In the genomic region with DNA sequence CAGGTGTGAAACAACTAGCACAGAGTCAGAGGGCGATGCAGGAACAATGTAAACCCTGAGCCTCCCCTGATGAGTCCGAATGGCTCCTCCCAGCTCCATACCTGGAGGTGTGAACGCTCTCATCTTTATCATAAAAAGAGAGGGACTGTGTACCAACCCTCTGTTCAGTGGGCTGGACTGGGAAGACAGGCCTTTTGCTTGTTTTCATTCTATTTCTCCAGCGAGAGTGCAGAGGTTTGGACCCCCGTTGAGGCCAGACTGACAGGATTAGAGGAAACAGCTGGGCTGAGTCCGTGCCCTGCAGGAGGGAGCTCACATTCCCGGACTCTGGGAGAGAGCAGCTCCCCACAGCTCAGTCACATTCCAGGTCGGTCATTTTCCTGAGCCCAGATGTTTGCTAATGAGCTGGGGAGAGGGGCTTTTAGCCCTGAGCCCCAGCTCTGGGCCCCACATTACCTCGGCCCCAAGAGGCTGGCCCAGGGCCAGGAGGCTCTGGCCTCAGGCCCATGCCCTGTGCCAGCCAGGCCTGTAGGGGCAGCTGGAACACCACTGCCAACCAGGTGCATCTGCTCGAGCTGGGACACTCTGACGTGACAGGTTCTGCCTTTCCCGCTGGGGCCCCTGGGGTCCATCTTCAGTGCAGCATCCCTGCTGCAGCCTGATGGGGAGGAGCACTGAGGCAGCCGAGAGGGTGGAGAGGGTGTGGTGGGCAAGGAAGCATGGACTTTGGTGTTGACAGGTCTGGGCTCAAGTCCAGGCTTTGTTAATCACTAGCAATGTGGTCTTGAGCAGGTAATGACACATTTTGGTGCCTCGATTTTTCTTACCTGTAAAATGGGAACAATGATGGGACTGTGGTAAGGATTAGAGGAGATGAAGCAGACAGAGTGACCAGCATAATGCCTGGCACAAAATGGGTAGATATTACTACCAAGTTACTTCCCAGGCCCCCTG, we compare ENCODE assay signal across 11 cellular contexts. TPM values are rescaled to one million over a fixed set of nuclear protein-coding genes. Genes with fewer than 3 reads are reported as not detected.
DNase-seq lines count a peak whose midpoint lies in the region; ATAC-seq and TF ChIP-seq lines count a peak whose summit lies in the region.
"Had no signal": no experiment of that assay in that cellular context is flagged by ENCODE, and none has a peak within 500 bp of the region (broad histone marks: within the 10 kb centered on the region; RNA-seq: fewer than 3 reads in every experiment).

No MANE protein-coding gene starts in this region.

- H3K4me3 Mint-ChIP-seq in GM23338 (no peak overlapping the region), Caco-2 (ENCODE audit: unreplicated experiment) (no peak overlapping the region)
- H3K4me3 Mint-ChIP-seq: activated CD4-positive, alpha-beta T cell treated with anti-CD3 and anti-CD28 coated beads, Interleukin-2, amount 10 ng/mL, durations not matched to agents 24 days and 14 days had no signal

- H3K27ac ChIP-seq in GM23338 (ENCODE audit: low read depth) (no peak overlapping the region), parathyroid adenoma (peak overlapping the region; percentile 72), gastrocnemius medialis (peak overlapping the region in 1 of 4 donors; percentile 54)
- H3K27ac ChIP-seq: cardiac muscle cell had no signal

- CTCF ChIA-PET in Caco-2 (lab: Charles Lee), result interaction anchor here (1.1 kb wide), 2 partner anchors 11 to 14 kb away, joined by 3 to 4 read pairs; no protein-coding TSS in a partner anchor

- no peak for TF ChIP-seq POLR2A in gastrocnemius medialis (IDR thresholded peaks at IDR 0.05)

- H3K36me3 Mint-ChIP-seq in GM23338 (ENCODE audit: low read depth) (peaks cover 2% of the 10 kb centered on the region; the same call in 2 of the 3 replicates), Caco-2 (ENCODE audit: insufficient read depth, unreplicated experiment) (no peaks in the 10 kb centered on the region)

- POLR2A ChIA-PET in Caco-2 (lab: Charles Lee), result interaction anchor here (0.7 kb wide), 1 partner anchor 148 kb away, joined by 8 read pairs; no protein-coding TSS in a partner anchor

- intact Hi-C loops in Caco-2 (cut with micrococcal nuclease; ENCODE audit: unreplicated experiment), result no loop called here
- intact Hi-C loops in head of caudate nucleus (cut with DNase I), result no loop called here
- intact Hi-C loops in gastrocnemius medialis (cut with DNase I; ENCODE audit: low total_unique reads), result no loop called here

- H2AFZ ChIP-seq in GM23338, result no peak overlapping the region
- H2AFZ ChIP-seq in parathyroid adenoma, result peak overlapping the region; percentile 73

- H3K4me1 ChIP-seq in GM23338 (ENCODE audit: insufficient read depth), result peaks cover 11% of the 10 kb centered on the region
- peaks cover 9% of the 10 kb centered on the region for H3K4me1 ChIP-seq in parathyroid adenoma
- peaks cover 11% of the 10 kb centered on the region for H3K4me1 ChIP-seq in Caco-2
- H3K4me1 ChIP-seq in gastrocnemius medialis, result peaks cover 9 to 10% of the 10 kb centered on the region in 2 donors

- H3K27me3 ChIP-seq in GM23338 (ENCODE audit: insufficient read depth), result peaks cover 39% of the 10 kb centered on the region
- H3K27me3 ChIP-seq in parathyroid adenoma (ENCODE audit: control insufficient read depth, insufficient read depth, low read length), result no peaks in the 10 kb centered on the region
- H3K27me3 ChIP-seq in Caco-2 (replicated peaks; ENCODE audit: control insufficient read depth, insufficient read depth, low read length), result no peaks in the 10 kb centered on the region
- peaks cover 10 to 18% (median 17%) of the 10 kb centered on the region in 3 donors for H3K27me3 ChIP-seq in gastrocnemius medialis

- peak overlapping the region; percentile 35 for H3K4me2 ChIP-seq in GM23338
- H3K4me2 ChIP-seq in parathyroid adenoma (ENCODE audit: low read length), result no peak overlapping the region

- no peaks in the 10 kb centered on the region for H3K9me2 ChIP-seq in GM23338 (ENCODE audit: insufficient read depth)

- BruUV-seq in Caco-2 (replicated peaks; lab: Mats Ljungman, UMichigan), result no TSS peak

- H4K20me1 ChIP-seq in GM23338 (replicated peaks; ENCODE audit: insufficient read depth), result 0 out of 2 replicates have a peak, but pooled peaks cover 3% of the 10 kb centered on the region

- H3K4me3 ChIP-seq in GM23338 (no peak overlapping the region), parathyroid adenoma (ENCODE audit: low read depth, low read length) (no peak overlapping the region), Caco-2 (ENCODE audit: low read depth, low read length) (no peak overlapping the region), gastrocnemius medialis (no peak overlapping the region)
- H3K4me3 ChIP-seq: cardiac muscle cell had no signal

- H3K36me3 ChIP-seq in GM23338 (ENCODE audit: insufficient read depth) (no peaks in the 10 kb centered on the region), parathyroid adenoma (ENCODE audit: control insufficient read depth, insufficient read depth, low read length) (no peaks in the 10 kb centered on the region), Caco-2 (ENCODE audit: control insufficient read depth, insufficient read depth, low read length) (no peaks in the 10 kb centered on the region), gastrocnemius medialis (no peaks in the 10 kb centered on the region)
- H3K36me3 ChIP-seq: cardiac muscle cell had no signal

- no peaks in the 10 kb centered on the region for H3K9me3 ChIP-seq in parathyroid adenoma (ENCODE audit: control insufficient read depth, low read length)
- no peaks in the 10 kb centered on the region for H3K9me3 ChIP-seq in Caco-2
- no peaks in the 10 kb centered on the region for H3K9me3 ChIP-seq in gastrocnemius medialis

- H3K27ac Mint-ChIP-seq in GM23338, result no peak overlapping the region
- no peak overlapping the region for H3K27ac Mint-ChIP-seq in Caco-2 (ENCODE audit: unreplicated experiment)
- H3K27ac Mint-ChIP-seq: activated CD4-positive, alpha-beta T cell treated with anti-CD3 and anti-CD28 coated beads, Interleukin-2, amount 10 ng/mL, durations not matched to agents 24 days and 14 days had no signal

- in situ Hi-C loops in gastrocnemius medialis (cut with MboI; ENCODE audit: low sequenced_read_pairs in 4 of 4), result no loop called here

- H3K79me2 ChIP-seq in GM23338 (replicated peaks; ENCODE audit: insufficient read depth), result no peaks in the 10 kb centered on the region
- no peaks in the 10 kb centered on the region for H3K79me2 ChIP-seq in parathyroid adenoma

- H3K4me1 Mint-ChIP-seq in GM23338 (peaks cover 14% of the 10 kb centered on the region), Caco-2 (ENCODE audit: low read depth, unreplicated experiment) (no peaks in the 10 kb centered on the region)

- H3K9me3 Mint-ChIP-seq in GM23338 (no peaks in the 10 kb centered on the region), Caco-2 (ENCODE audit: unreplicated experiment) (no peaks in the 10 kb centered on the region)
- H3K9me3 Mint-ChIP-seq: activated CD4-positive, alpha-beta T cell treated with anti-CD3 and anti-CD28 coated beads, Interleukin-2, amount 10 ng/mL, durations not matched to agents 24 days and 14 days had no signal

- H3K9ac ChIP-seq in parathyroid adenoma, result no peak overlapping the region

- H3K27me3 Mint-ChIP-seq in GM23338 (ENCODE audit: insufficient read depth, low read depth, poor library complexity) (peaks cover 41% of the 10 kb centered on the region), Caco-2 (ENCODE audit: insufficient read depth, unreplicated experiment) (no peaks in the 10 kb centered on the region)

- DNase-seq in GM23338 (ENCODE audit: low spot score) (peak; percentile 88), NCI-H69 (lab: John Stamatoyannopoulos, UW) (peak; percentile 83), epidermal melanocyte (ENCODE audit: insufficient read length, low spot score) (peak; percentile 30), Caco-2 (no peak), head of caudate nucleus (no peak), gastrocnemius medialis (no peak)
- DNase-seq: activated CD4-positive, alpha-beta T cell treated with anti-CD3 and anti-CD28 coated beads, Interleukin-2, amount 10 ng/mL, durations not matched to agents 24 days and 14 days; NCI-H774 had no signal

- ATAC-seq in GM23338, result peak; percentile 72
- ATAC-seq in gastrocnemius medialis, result no peak
- no peak for ATAC-seq in HG02678 (IDR thresholded peaks at IDR 0.05; ENCODE audit: unreplicated experiment)

- no peak; a peak in 1 of 4 replicates for TF ChIP-seq CTCF in GM23338 (conservative IDR thresholded peaks at IDR 0.05; ENCODE audit: low read depth in 2 of 2)
- TF ChIP-seq CTCF in parathyroid adenoma (IDR thresholded peaks at IDR 0.05), result no peak
- no peak for TF ChIP-seq CTCF in Caco-2 (IDR thresholded peaks at IDR 0.05; ENCODE audit: insufficient read depth in 1 of 2, low read depth in 1 of 2, low read length in 1 of 2, severe bottlenecking in 1 of 2, unreplicated experiment in 1 of 2)
- TF ChIP-seq CTCF in gastrocnemius medialis (IDR thresholded peaks at IDR 0.05 in 4 of 5, conservative IDR thresholded peaks at IDR 0.05 in 1 of 5), result no peak

- peaks cover 5% of the 10 kb centered on the region; the same call in 1 of the 2 replicates for H3F3A ChIP-seq in GM23338 (replicated peaks; ENCODE audit: low read depth)

TF ChIP-seq in GM23338, 12 proteins besides CTCF, POLR2A, EP300 and RAD21 (continues in another document):
- TF ChIP-seq ZNF114 (CRISPR knock-in tag; IDR thresholded peaks at IDR 0.05) (no peak), STAT1 (IDR thresholded peaks at IDR 0.05; ENCODE audit: unreplicated experiment) (no peak)

RNA-seq across cellular contexts. Expression of a gene that starts 3.5 kb away (rescaled TPM):
- 8.0 and 10.6 TPM in 2 replicates for total RNA-seq in GM23338 (2014; rRNA removed; shearing (Covaris generic))
- polyA plus RNA-seq in GM23338 (2016; fragmentation: Nextera tagmentation; extraction: Ambion mirVana), result 5.4 and 6.1 TPM in 2 replicates
- 23.0 and 24.0 TPM in 2 replicates for total RNA-seq in Caco-2 (2022)
- 10 to 100 TPM in 3 of 4 donors, 1 to 10 TPM in 1; 7.9 to 20.3 (median 16.3) TPM for total RNA-seq in gastrocnemius medialis

RNA-seq across cellular contexts. Expression of a gene that starts 24.0 kb away (rescaled TPM):
- 0.66 and 0.82 TPM in 2 replicates for total RNA-seq in GM23338 (2014; rRNA removed; shearing (Covaris generic))
- polyA plus RNA-seq in GM23338 (2016; fragmentation: Nextera tagmentation; extraction: Ambion mirVana), result 0.14 and 0.26 TPM in 2 replicates
- total RNA-seq in Caco-2 (2022), result not detected in 2 replicates
- total RNA-seq in gastrocnemius medialis, result not detected
- total RNA-seq: activated CD4-positive, alpha-beta T cell treated with anti-CD3 and anti-CD28 coated beads, Interleukin-2, amount 10 ng/mL, durations not matched to agents 24 days and 14 days; cardiac muscle cell had no signal
- polyA plus RNA-seq: cardiac muscle cell had no signal

Comparison
In these comparisons a context has a peak if more than half of its experiments do, and no peak if none do; other contexts are left out.
1. DNase-seq: peak in GM23338 (single experiment), NCI-H69 (single experiment) and epidermal melanocyte (single experiment); none in Caco-2 (0 of 2), head of caudate nucleus (0 of 42) and gastrocnemius medialis (0 of 2).